15 cellular contexts compared by ENCODE assay signal in genomic region chr13:28204690-28205443, GRCh38.
DNase-seq lines count a peak whose midpoint lies in the region; ATAC-seq lines count a peak whose summit lies in the region.
"Had no signal": no experiment of that assay in that cellular context is flagged by ENCODE, and none has a peak within 500 bp of the region (broad histone marks: within the 10 kb centered on the region; RNA-seq: fewer than 3 reads in every experiment).

No MANE protein-coding gene starts in this region.

- ATAC-seq in GM21529 (IDR thresholded peaks at IDR 0.05; ENCODE audit: unreplicated experiment) (peak; percentile 76), GM21528 (IDR thresholded peaks at IDR 0.05; ENCODE audit: low FRiP score, unreplicated experiment) (no peak)
- ATAC-seq: left lung had no signal

- no peaks in the 10 kb centered on the region for H3K27me3 Mint-ChIP-seq in activated T-helper 1 cell treated with anti-CD3 and anti-CD28 coated beads, Interleukin-12 subunit alpha, Interleukin-12 subunit beta, Interleukin-2, Interleukin-4 antibody, amounts not matched to agents 30 ng/mL and 10 ng/mL and 1 ng/mL, durations not matched to agents 14 hours and 24 hours and 36 hours (ENCODE audit: insufficient read depth)

- H3K4me3 Mint-ChIP-seq in activated T-helper 1 cell treated with anti-CD3 and anti-CD28 coated beads, Interleukin-12 subunit alpha, Interleukin-12 subunit beta, Interleukin-2, Interleukin-4 antibody, amounts not matched to agents 30 ng/mL and 10 ng/mL and 1 ng/mL, durations not matched to agents 14 hours and 24 hours and 36 hours = peak overlapping the region; percentile 43
- H3K4me3 Mint-ChIP-seq: neural progenitor cell had no signal

- intact Hi-C loops in activated T-helper 1 cell treated with anti-CD3 and anti-CD28 coated beads, Interleukin-12 subunit alpha, Interleukin-12 subunit beta, Interleukin-2, Interleukin-4 antibody, amounts not matched to agents 30 ng/mL and 10 ng/mL and 1 ng/mL, durations not matched to agents 14 hours and 24 hours and 36 hours (cut with micrococcal nuclease) = loop anchor here (1.0 to 10.0 kb wide), 3 partner anchors 63 to 450 kb away; partner anchors contain the start of gene POMP

- H3K9me3 Mint-ChIP-seq in activated T-helper 1 cell treated with anti-CD3 and anti-CD28 coated beads, Interleukin-12 subunit alpha, Interleukin-12 subunit beta, Interleukin-2, Interleukin-4 antibody, amounts not matched to agents 30 ng/mL and 10 ng/mL and 1 ng/mL, durations not matched to agents 14 hours and 24 hours and 36 hours = no peaks in the 10 kb centered on the region
- H3K9me3 Mint-ChIP-seq: neural progenitor cell had no signal

- H3K4me1 Mint-ChIP-seq in activated T-helper 1 cell treated with anti-CD3 and anti-CD28 coated beads, Interleukin-12 subunit alpha, Interleukin-12 subunit beta, Interleukin-2, Interleukin-4 antibody, amounts not matched to agents 30 ng/mL and 10 ng/mL and 1 ng/mL, durations not matched to agents 14 hours and 24 hours and 36 hours (ENCODE audit: low read depth) = peaks cover 26% of the 10 kb centered on the region
- H3K4me1 Mint-ChIP-seq: neural progenitor cell had no signal

- peak overlapping the region; percentile 54 for H3K27ac Mint-ChIP-seq in activated T-helper 1 cell treated with anti-CD3 and anti-CD28 coated beads, Interleukin-12 subunit alpha, Interleukin-12 subunit beta, Interleukin-2, Interleukin-4 antibody, amounts not matched to agents 30 ng/mL and 10 ng/mL and 1 ng/mL, durations not matched to agents 14 hours and 24 hours and 36 hours
- H3K27ac Mint-ChIP-seq: neural progenitor cell had no signal

- DNase-seq in activated CD4-positive, alpha-beta T cell treated with anti-CD3 and anti-CD28 coated beads for 24 hours (ENCODE audit: low read depth in 2 of 2) = peak; percentile 16 to 28
- DNase-seq in activated CD4-positive, alpha-beta T cell treated with anti-CD3 and anti-CD28 coated beads, Interleukin-2, amount 50 U/mL, for 1 hour = no peak
- DNase-seq in activated T-helper 1 cell treated with anti-CD3 and anti-CD28 coated beads, Interleukin-12 subunit alpha, Interleukin-12 subunit beta, Interleukin-2, Interleukin-4 antibody, amounts not matched to agents 30 ng/mL and 10 ng/mL and 1 ng/mL, durations not matched to agents 14 hours and 24 hours and 36 hours (ENCODE audit: low spot score) = no peak
- DNase-seq in stimulated activated CD4-positive, alpha-beta T cell treated with anti-CD3 and anti-CD28 coated beads, TNF-alpha, amount 100 ng/mL, for 48 hours (ENCODE audit: low read depth in 3 of 3) = peak; percentile 27 to 53 (median 47)
- DNase-seq in dermis blood vessel endothelial cell = no peak
- DNase-seq in NCI-H82 treated with DMSO at 0.1 percent for 48 hours (lab: John Stamatoyannopoulos, UW; ENCODE audit: unreplicated experiment) = no peak
- DNase-seq: activated CD4-positive, CD25-positive, alpha-beta regulatory T cell; Calu3; left lung; NCI-H1105; NCI-H69; SIG-M5 had no signal

- H3K36me3 Mint-ChIP-seq in activated T-helper 1 cell treated with anti-CD3 and anti-CD28 coated beads, Interleukin-12 subunit alpha, Interleukin-12 subunit beta, Interleukin-2, Interleukin-4 antibody, amounts not matched to agents 30 ng/mL and 10 ng/mL and 1 ng/mL, durations not matched to agents 14 hours and 24 hours and 36 hours (ENCODE audit: low read depth) = peaks cover 29% of the 10 kb centered on the region

Comparison
In these comparisons a context has a peak if more than half of its experiments do, and no peak if none do; other contexts are left out.
1. DNase-seq: peak in activated CD4-positive, alpha-beta T cell treated with anti-CD3 and anti-CD28 coated beads for 24 hours (2 of 2) and stimulated activated CD4-positive, alpha-beta T cell treated with anti-CD3 and anti-CD28 coated beads, TNF-alpha, amount 100 ng/mL, for 48 hours (3 of 3); none in activated CD4-positive, alpha-beta T cell treated with anti-CD3 and anti-CD28 coated beads, Interleukin-2, amount 50 U/mL, for 1 hour (single experiment), activated T-helper 1 cell treated with anti-CD3 and anti-CD28 coated beads, Interleukin-12 subunit alpha, Interleukin-12 subunit beta, Interleukin-2, Interleukin-4 antibody, amounts not matched to agents 30 ng/mL and 10 ng/mL and 1 ng/mL, durations not matched to agents 14 hours and 24 hours and 36 hours (single experiment), dermis blood vessel endothelial cell (single experiment) and NCI-H82 treated with DMSO at 0.1 percent for 48 hours (single experiment).